8 cellular contexts compared by ENCODE assay signal in the genomic region with DNA sequence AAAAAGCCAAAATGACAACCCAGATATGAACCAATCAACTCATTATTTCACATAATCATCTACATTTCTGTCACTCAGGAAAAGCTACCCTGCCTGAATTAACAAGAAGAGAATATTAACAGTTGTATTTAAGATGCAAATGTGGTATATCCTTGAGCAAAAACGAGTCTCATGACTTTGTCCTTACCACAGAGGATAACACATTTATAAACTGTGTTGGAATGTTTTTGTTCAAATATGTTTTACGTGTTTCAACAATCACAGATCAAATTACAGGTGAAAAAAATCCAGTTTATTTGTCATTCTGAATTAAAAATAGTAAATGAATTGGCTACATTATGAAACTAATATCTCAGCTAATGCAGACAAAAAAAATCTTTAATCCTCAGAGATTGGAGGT.
"Had no signal": no experiment of that assay in that cellular context is flagged by ENCODE, and none has a peak within 500 bp of the region (broad histone marks: within the 10 kb centered on the region; RNA-seq: fewer than 3 reads in every experiment).

No MANE protein-coding gene starts in this region.

- H3K27me3 Mint-ChIP-seq: IgD-negative memory B cell had no signal

- H3K27ac ChIP-seq: HL-60, KMS-11 had no signal

- H3K4me3 Mint-ChIP-seq: GM23338, H9, IgD-negative memory B cell had no signal

- H3K27ac Mint-ChIP-seq: GM23338, IgD-negative memory B cell had no signal

- H3K9me3 Mint-ChIP-seq: GM23338, H9, IgD-negative memory B cell had no signal

- ATAC-seq: GM23338, HepG2 had no signal

- DNase-seq: H9, HCEC 1CT, KBM-7 had no signal

- H3K4me3 ChIP-seq: GM23338 had no signal

- H3K4me2 ChIP-seq: GM23338, KMS-11 had no signal

- H3K9ac ChIP-seq: KMS-11 had no signal
